Comparison of ENCODE assay signal across 8 cellular contexts in the genomic region with DNA sequence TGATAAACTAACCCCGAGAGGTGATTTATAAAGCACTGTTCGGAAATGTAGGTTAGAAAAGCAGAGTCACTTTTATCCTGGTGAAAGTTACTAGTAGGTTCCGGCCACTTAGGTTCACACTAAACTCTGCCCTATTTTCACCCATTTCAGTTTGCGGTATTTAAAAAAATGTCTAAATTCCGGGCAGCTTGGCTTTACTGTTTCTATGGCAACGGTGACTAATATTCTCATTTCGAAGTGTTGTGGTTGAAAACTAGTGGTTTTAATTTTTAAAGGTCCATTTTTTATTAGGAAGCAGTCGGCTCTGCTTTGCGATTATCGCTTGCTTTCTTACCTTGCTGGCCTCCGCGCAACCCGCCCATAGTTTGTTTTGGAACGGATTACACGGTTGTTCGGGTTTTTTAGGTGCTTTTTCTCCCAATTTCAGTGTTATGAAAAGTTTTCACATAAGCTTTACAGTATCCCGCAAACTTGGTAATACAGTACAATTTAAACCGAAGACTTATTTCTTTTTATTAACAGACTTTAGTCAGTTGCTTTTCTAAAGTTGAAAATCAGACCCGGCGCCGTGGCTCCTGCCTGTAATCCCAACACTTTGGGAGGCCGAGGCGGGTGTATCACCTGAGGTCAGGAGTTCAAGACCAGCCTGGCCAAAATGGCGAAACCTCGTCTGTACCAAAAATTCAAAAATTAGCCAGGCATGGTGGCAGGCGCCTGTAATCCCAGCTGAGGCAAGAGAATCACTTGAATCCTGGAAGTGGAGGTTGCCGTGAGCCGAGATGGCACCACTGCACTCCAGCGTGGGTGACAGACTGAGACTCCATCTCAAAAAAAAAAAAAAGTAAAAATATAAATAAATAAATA. TPM values are rescaled to one million over a fixed set of nuclear protein-coding genes. Genes with fewer than 3 reads are reported as not detected.
DNase-seq lines count a peak whose midpoint lies in the region; TF ChIP-seq lines count a peak whose summit lies in the region.

No MANE protein-coding gene starts in this region.

- H3K4me2 ChIP-seq in parathyroid adenoma (ENCODE audit: low read length) = peak overlapping the region; percentile 83

- DNase-seq in NCI-H1417 (lab: John Stamatoyannopoulos, UW) (peak in 2 of 3 experiments; percentile 26 to 61), NCI-H1417 treated with DMSO at 0.1 percent for 48 hours (lab: John Stamatoyannopoulos, UW) (no peak), H7 (no peak), MV-4-11 (lab: John Stamatoyannopoulos, UW) (peak; percentile 87), fibroblast of gingiva (ENCODE audit: low read depth) (peak; percentile 85), mucosa of gallbladder (ENCODE audit: low spot score) (no peak)
- DNase-seq in activated CD8-positive, alpha-beta memory T cell treated with anti-CD3 and anti-CD28 coated beads, Interleukin-2, amount 50 U/mL, for 48 hours = peak; percentile 64

- H3K27ac ChIP-seq in parathyroid adenoma = peak overlapping the region; percentile 95

- H3K36me3 ChIP-seq in H7 (replicated peaks; ENCODE audit: control insufficient read depth, insufficient read depth, low read length) (no peaks in the 10 kb centered on the region), parathyroid adenoma (ENCODE audit: control insufficient read depth, insufficient read depth, low read length) (no peaks in the 10 kb centered on the region)

- peaks cover 16% of the 10 kb centered on the region for H3K79me2 ChIP-seq in parathyroid adenoma

- H3K27me3 ChIP-seq in H7 (ENCODE audit: control insufficient read depth, insufficient read depth, low read length) = no peaks in the 10 kb centered on the region
- no peaks in the 10 kb centered on the region for H3K27me3 ChIP-seq in parathyroid adenoma (ENCODE audit: control insufficient read depth, insufficient read depth, low read length)

- no peaks in the 10 kb centered on the region for H3K9me3 ChIP-seq in parathyroid adenoma (ENCODE audit: control insufficient read depth, low read length)

- no peak overlapping the region for H3K9ac ChIP-seq in parathyroid adenoma

- no peak for TF ChIP-seq CTCF in parathyroid adenoma (IDR thresholded peaks at IDR 0.05)

- H3K4me1 ChIP-seq in parathyroid adenoma = no peaks in the 10 kb centered on the region

- H3K4me3 ChIP-seq in H7 (ENCODE audit: insufficient read depth, low read depth, low read length) (peak overlapping the region; percentile 82), parathyroid adenoma (ENCODE audit: low read depth, low read length) (peak overlapping the region; percentile 93)

- peak overlapping the region; percentile 84 for H2AFZ ChIP-seq in parathyroid adenoma

RNA-seq across cellular contexts. Expression of a gene that starts 1.6 kb away (rescaled TPM):
- 20.9 and 29.0 TPM in 2 replicates for total RNA-seq in H7 (2014; rRNA removed; shearing (Covaris generic))
- total RNA-seq in mucosa of gallbladder = 43.1 TPM

Comparison
In these comparisons a context has a peak if more than half of its experiments do, and no peak if none do; other contexts are left out.
1. DNase-seq: peak in NCI-H1417 (2 of 3), MV-4-11 (single experiment), activated CD8-positive, alpha-beta memory T cell treated with anti-CD3 and anti-CD28 coated beads, Interleukin-2, amount 50 U/mL, for 48 hours (single experiment) and fibroblast of gingiva (single experiment); none in NCI-H1417 treated with DMSO at 0.1 percent for 48 hours (single experiment), H7 (single experiment) and mucosa of gallbladder (single experiment).